In genomic region chr1:108692724-108693655, GRCh38 we compare ENCODE assay signal across 8 cellular contexts. TPM values are rescaled to one million over a fixed set of nuclear protein-coding genes. Genes with fewer than 3 reads are reported as not detected.
A peak's percentile ranks its signal among the peaks of the same experiment; 100 is the strongest.
DNase-seq lines count a peak whose midpoint lies in the region; ATAC-seq and TF ChIP-seq lines count a peak whose summit lies in the region.

No MANE protein-coding gene starts in this region.

- H3K9me3 ChIP-seq in CD8-positive, alpha-beta T cell (ENCODE audit: low read length) = no peaks in the 10 kb centered on the region
- H3K9me3 ChIP-seq in esophagus muscularis mucosa (no peaks in the 10 kb centered on the region), subcutaneous abdominal adipose tissue (ENCODE audit: control insufficient read depth in 5 of 5, low read length in 5 of 5) (no peaks in the 10 kb centered on the region)

- peak overlapping the region; percentile 100 for H3K27ac Mint-ChIP-seq in CD8-positive, alpha-beta T cell
- H3K27ac Mint-ChIP-seq in nephron = peak overlapping the region; percentile 97 to 98 (median 98)

- CTCF ChIA-PET in CD8-positive, alpha-beta T cell (lab: Charles Lee) = interaction anchor here (0.7 to 4.8 kb wide), 26 partner anchors 10 to 407 kb away, joined by 3 to 58 read pairs (median 4); partner anchors contain the start of genes EEIG2, GPSM2 and HENMT1

- peak overlapping the region; percentile 89 to 98 (median 96) for H3K9ac ChIP-seq in subcutaneous abdominal adipose tissue (ENCODE audit: low read length in 5 of 5)

- H3K4me3 Mint-ChIP-seq in CD8-positive, alpha-beta T cell = peak overlapping the region; percentile 97
- peak overlapping the region; percentile 98 for H3K4me3 Mint-ChIP-seq in activated T-cell treated with anti-CD3 and anti-CD28 coated beads, Interleukin-2, amount 50 U/mL, for 4 hours
- H3K4me3 Mint-ChIP-seq in nephron = peak overlapping the region; percentile 96 to 98 (median 98)

- intact Hi-C loops in CD8-positive, alpha-beta T cell (cut with DNase I, micrococcal nuclease) = loop anchor here (1.0 to 5.0 kb wide), 22 partner anchors 11 to 789 kb away; partner anchors contain the start of genes CLCC1 (in 2 of the 2), GPSM2 (in 2 of the 2), HENMT1 (in 2 of the 2) and STXBP3 (in 2 of the 2)
- intact Hi-C loops in esophagus muscularis mucosa (cut with DNase I) = loop anchor here (2.0 kb wide), 1 partner anchor 54 kb away; the partner anchor contains the start of gene STXBP3

- ATAC-seq in CD8-positive, alpha-beta T cell = peak; percentile 74
- ATAC-seq in GM19438 (IDR thresholded peaks at IDR 0.05; ENCODE audit: low read depth, unreplicated experiment) = peak; percentile 42
- ATAC-seq in HG03565 (IDR thresholded peaks at IDR 0.05; ENCODE audit: unreplicated experiment) = peak; percentile 61
- peak; percentile 60 for ATAC-seq in activated T-cell treated with anti-CD3 and anti-CD28 coated beads, Interleukin-2, amount 50 U/mL, for 4 hours

- peak; percentile 45 to 92 (median 63) for DNase-seq in CD8-positive, alpha-beta T cell
- DNase-seq in NOMO-1 (lab: John Stamatoyannopoulos, UW; ENCODE audit: unreplicated experiment in 2 of 2) = peak; percentile 57 to 69
- DNase-seq in activated T-cell treated with anti-CD3 and anti-CD28 coated beads, Interleukin-2, amount 50 U/mL, for 4 hours = peak; percentile 57
- DNase-seq in esophagus muscularis mucosa (ENCODE audit: extremely low spot score) = no peak

- H3K4me1 ChIP-seq in CD8-positive, alpha-beta T cell (ENCODE audit: insufficient read depth, low read length) = peaks cover 39% of the 10 kb centered on the region
- H3K4me1 ChIP-seq in esophagus muscularis mucosa = peaks cover 24 to 35% (median 33%) of the 10 kb centered on the region in 4 donors
- peaks cover 2 to 41% (median 38%) of the 10 kb centered on the region in 5 donors for H3K4me1 ChIP-seq in subcutaneous abdominal adipose tissue (ENCODE audit: control insufficient read depth in 5 of 5, insufficient read depth in 5 of 5, low read length in 5 of 5)

- peak overlapping the region; percentile 92 for H3K27ac ChIP-seq in CD8-positive, alpha-beta T cell (ENCODE audit: low read depth, low read length)
- H3K27ac ChIP-seq in esophagus muscularis mucosa (replicated peaks in 1 of 4) (peak overlapping the region; percentile 96 to 98 (median 97)), subcutaneous abdominal adipose tissue (ENCODE audit: low read depth, low read length) (peak overlapping the region; percentile 97)

- H3K9me3 Mint-ChIP-seq in CD8-positive, alpha-beta T cell = no peaks in the 10 kb centered on the region
- H3K9me3 Mint-ChIP-seq in activated T-cell treated with anti-CD3 and anti-CD28 coated beads, Interleukin-2, amount 50 U/mL, for 4 hours = no peaks in the 10 kb centered on the region
- H3K9me3 Mint-ChIP-seq in nephron = no peaks in the 10 kb centered on the region

- no peaks in the 10 kb centered on the region for H3K27me3 Mint-ChIP-seq in CD8-positive, alpha-beta T cell (ENCODE audit: low read depth)
- H3K27me3 Mint-ChIP-seq in activated T-cell treated with anti-CD3 and anti-CD28 coated beads, Interleukin-2, amount 50 U/mL, for 4 hours (ENCODE audit: low read depth) = no peaks in the 10 kb centered on the region
- H3K27me3 Mint-ChIP-seq in nephron (ENCODE audit: low read depth) = no peaks in the 10 kb centered on the region

- no peak for TF ChIP-seq EP300 in esophagus muscularis mucosa (IDR thresholded peaks at IDR 0.05)

- H3K36me3 Mint-ChIP-seq in CD8-positive, alpha-beta T cell = peaks cover 47% of the 10 kb centered on the region
- peaks cover 21% of the 10 kb centered on the region for H3K36me3 Mint-ChIP-seq in activated T-cell treated with anti-CD3 and anti-CD28 coated beads, Interleukin-2, amount 50 U/mL, for 4 hours (ENCODE audit: insufficient read depth)
- H3K36me3 Mint-ChIP-seq in nephron (ENCODE audit: low read depth) = peaks cover 23% of the 10 kb centered on the region

- peaks cover 53% of the 10 kb centered on the region for H3K4me1 Mint-ChIP-seq in CD8-positive, alpha-beta T cell (ENCODE audit: low read depth)
- H3K4me1 Mint-ChIP-seq in activated T-cell treated with anti-CD3 and anti-CD28 coated beads, Interleukin-2, amount 50 U/mL, for 4 hours (ENCODE audit: low read depth) = peaks cover 43% of the 10 kb centered on the region
- peaks cover 31% of the 10 kb centered on the region for H3K4me1 Mint-ChIP-seq in nephron

- H3K4me3 ChIP-seq in CD8-positive, alpha-beta T cell (ENCODE audit: low read depth, low read length) = peak overlapping the region; percentile 87
- H3K4me3 ChIP-seq in esophagus muscularis mucosa (peak overlapping the region; percentile 89 to 96 (median 90)), subcutaneous abdominal adipose tissue (ENCODE audit: low read depth in 1 of 5, low read length in 5 of 5) (peak overlapping the region; percentile 86 to 99 (median 98))

- TF ChIP-seq CTCF in CD8-positive, alpha-beta T cell (IDR thresholded peaks at IDR 0.05) = peak; percentile 53
- no peak for TF ChIP-seq CTCF in esophagus muscularis mucosa (IDR thresholded peaks at IDR 0.05)
- peak in 2 of 3 experiments; percentile 22 to 42 for TF ChIP-seq CTCF in nephron (IDR thresholded peaks at IDR 0.05; ENCODE audit: unreplicated experiment in 3 of 3)

- no peaks in the 10 kb centered on the region for H3K27me3 ChIP-seq in CD8-positive, alpha-beta T cell (ENCODE audit: insufficient read depth, low read length)
- H3K27me3 ChIP-seq in esophagus muscularis mucosa = peaks cover 0 to 4% (median 0%) of the 10 kb centered on the region in 4 donors
- H3K27me3 ChIP-seq in subcutaneous abdominal adipose tissue (ENCODE audit: control insufficient read depth in 5 of 5, insufficient read depth in 4 of 5, low read length in 5 of 5) = no peaks in the 10 kb centered on the region

- H3K36me3 ChIP-seq in CD8-positive, alpha-beta T cell (ENCODE audit: insufficient read depth, low read length) = peaks cover 21% of the 10 kb centered on the region
- H3K36me3 ChIP-seq in esophagus muscularis mucosa = peaks cover 6 to 29% (median 17%) of the 10 kb centered on the region in 4 donors
- peaks cover 15 to 25% (median 21%) of the 10 kb centered on the region in 5 donors for H3K36me3 ChIP-seq in subcutaneous abdominal adipose tissue (ENCODE audit: control insufficient read depth in 5 of 5, insufficient read depth in 5 of 5, low read length in 5 of 5)

- POLR2A ChIA-PET in CD8-positive, alpha-beta T cell (lab: Charles Lee) = interaction anchor here (0.6 to 5.6 kb wide), 36 partner anchors 11 to 732 kb away, joined by 3 to 234 read pairs (median 4); partner anchors contain the start of genes EEIG2, HENMT1, SARS1 and SLC25A24

- 1% methylated on average over 31 of the region's 36 CpGs for WGBS in esophagus muscularis mucosa

- TF ChIP-seq POLR2A in esophagus muscularis mucosa (IDR thresholded peaks at IDR 0.05; ENCODE audit: low read depth) = no peak

RNA-seq across cellular contexts. Expression of gene PRPF38B, which starts 0.9 kb away (rescaled TPM):
- total RNA-seq in CD8-positive, alpha-beta T cell = 100 to 1,000 TPM; 108 to 116 TPM
- total RNA-seq in activated T-cell treated with anti-CD3 and anti-CD28 coated beads, Interleukin-2, amount 50 U/mL, for 4 hours = 10 to 100 TPM; 68.9 to 76.7 (median 76.6) TPM
- total RNA-seq in esophagus muscularis mucosa = 10 to 100 TPM; 15.9 to 32.4 (median 16.9) TPM

RNA-seq across cellular contexts. Expression of gene FNDC7, which starts 19.7 kb away (rescaled TPM):
- under 1 TPM; 0.19 to 0.25 TPM for total RNA-seq in CD8-positive, alpha-beta T cell
- total RNA-seq in activated T-cell treated with anti-CD3 and anti-CD28 coated beads, Interleukin-2, amount 50 U/mL, for 4 hours = not detected
- total RNA-seq in esophagus muscularis mucosa = not detected

RNA-seq across cellular contexts. Expression of gene HENMT1, which starts 32.1 kb away (rescaled TPM):
- total RNA-seq in CD8-positive, alpha-beta T cell = 1 to 10 TPM; 7.5 to 8.3 TPM
- total RNA-seq in activated T-cell treated with anti-CD3 and anti-CD28 coated beads, Interleukin-2, amount 50 U/mL, for 4 hours = 10 to 100 TPM; 11.9 to 12.2 (median 12.0) TPM
- total RNA-seq in esophagus muscularis mucosa = 1 to 10 TPM in 3 of 4 donors, under 1 TPM in 1; 0.83 to 3.8 (median 2.3) TPM

RNA-seq across cellular contexts. Expression of gene STXBP3, which starts 53.5 kb away (rescaled TPM):
- total RNA-seq in CD8-positive, alpha-beta T cell = 10 to 100 TPM; 49.0 to 50.4 TPM
- 10 to 100 TPM; 26.4 to 30.0 (median 27.8) TPM for total RNA-seq in activated T-cell treated with anti-CD3 and anti-CD28 coated beads, Interleukin-2, amount 50 U/mL, for 4 hours
- 10 to 100 TPM; 54.8 to 67.7 (median 63.8) TPM for total RNA-seq in esophagus muscularis mucosa

Comparison
In these comparisons a context has a peak if more than half of its experiments do, and no peak if none do; other contexts are left out.
1. CTCF ChIP-seq: peak in CD8-positive, alpha-beta T cell (single experiment) and nephron (2 of 3); none in esophagus muscularis mucosa (0 of 3).
2. Peak in every context shown above with its lines, with median percentiles within 50 percentile points of each other: ATAC-seq, H3K27ac ChIP-seq, H3K4me3 ChIP-seq and H3K4me3 Mint-ChIP-seq.